Comparison of ENCODE assay signal across 19 cellular contexts in genomic region chr18:35137632-35138031, GRCh38.
DNase-seq lines count a peak whose midpoint lies in the region; ATAC-seq lines count a peak whose summit lies in the region.
"Had no signal": no experiment of that assay in that cellular context is flagged by ENCODE, and none has a peak within 500 bp of the region (broad histone marks: within the 10 kb centered on the region; RNA-seq: fewer than 3 reads in every experiment).

No MANE protein-coding gene starts in this region.

- peak overlapping the region; percentile 54 for H3K27ac ChIP-seq in substantia nigra (ENCODE audit: low read depth, low read length, poor library complexity, severe bottlenecking)
- H3K27ac ChIP-seq in GM23248, result no peak overlapping the region

- no peak for DNase-seq in activated T-cell treated with anti-CD3 and anti-CD28 coated beads, Interleukin-2, amount 50 U/mL, for 24 hours
- no peak for DNase-seq in activated T-cell treated with anti-CD3 and anti-CD28 coated beads, Interleukin-2, amount 50 U/mL, for 1 hour
- DNase-seq in central memory CD8-positive, alpha-beta T cell (ENCODE audit: low spot score in 2 of 2), result no peak
- no peak for DNase-seq in naive thymus-derived CD8-positive, alpha-beta T cell
- DNase-seq in substantia nigra (lab: John Stamatoyannopoulos, UW) (no peak), GM23248 (no peak), DMS53 treated with DMSO at 0.1 percent for 48 hours (lab: John Stamatoyannopoulos, UW; ENCODE audit: unreplicated experiment) (no peak)
- DNase-seq: 8988T; Caco-2; GDM1; HCEC 1CT; NCI-H1105 treated with DMSO at 0.1 percent for 48 hours; NCI-H1694; NCI-H2081 treated with DMSO at 0.1 percent for 48 hours; NCI-H446 treated with DMSO at 0.1 percent for 48 hours; NK-92 treated with Interleukin-12 subunit alpha and Interleukin-12 subunit beta, amount 100 ng/mL, for 24 hours had no signal

- H3K36me3 Mint-ChIP-seq in activated T-cell treated with anti-CD3 and anti-CD28 coated beads, Interleukin-2, amount 50 U/mL, for 24 hours (ENCODE audit: low read depth), result peaks cover 90% of the 10 kb centered on the region
- peaks cover 30% of the 10 kb centered on the region for H3K36me3 Mint-ChIP-seq in central memory CD8-positive, alpha-beta T cell (ENCODE audit: insufficient read depth)
- H3K36me3 Mint-ChIP-seq in naive thymus-derived CD8-positive, alpha-beta T cell, result peaks cover 5 to 90% (median 8%) of the 10 kb centered on the region in 3 donors

- peak overlapping the region; percentile 8 for H3K27ac Mint-ChIP-seq in activated T-cell treated with anti-CD3 and anti-CD28 coated beads, Interleukin-2, amount 50 U/mL, for 24 hours
- H3K27ac Mint-ChIP-seq in central memory CD8-positive, alpha-beta T cell (ENCODE audit: low read depth), result peak overlapping the region; percentile 67
- peak overlapping the region in 7 of 10 donors; percentile 4 to 80 (median 66) for H3K27ac Mint-ChIP-seq in naive thymus-derived CD8-positive, alpha-beta T cell
- H3K27ac Mint-ChIP-seq: GM23338 had no signal

- H3K4me3 ChIP-seq in GM23248, result no peak overlapping the region
- H3K4me3 ChIP-seq: GM23338 had no signal

- no peak overlapping the region for H2AFZ ChIP-seq in GM23248
- H2AFZ ChIP-seq: GM23338 had no signal

- H3K27me3 Mint-ChIP-seq in activated T-cell treated with anti-CD3 and anti-CD28 coated beads, Interleukin-2, amount 50 U/mL, for 24 hours, result no peaks in the 10 kb centered on the region
- no peaks in the 10 kb centered on the region for H3K27me3 Mint-ChIP-seq in central memory CD8-positive, alpha-beta T cell
- no peaks in the 10 kb centered on the region for H3K27me3 Mint-ChIP-seq in naive thymus-derived CD8-positive, alpha-beta T cell

- H3K4me2 ChIP-seq in GM23248 (ENCODE audit: unreplicated experiment), result no peak overlapping the region
- H3K4me2 ChIP-seq: GM23338 had no signal

- H3K9ac ChIP-seq in GM23248, result no peak overlapping the region

- in situ Hi-C loops in GM23248 (cut with MboI), result no loop called here

- no peaks in the 10 kb centered on the region for H3K27me3 ChIP-seq in GM23248 (replicated peaks; ENCODE audit: insufficient read depth)

- peaks cover 8% of the 10 kb centered on the region for H3K4me1 Mint-ChIP-seq in activated T-cell treated with anti-CD3 and anti-CD28 coated beads, Interleukin-2, amount 50 U/mL, for 24 hours (ENCODE audit: low read depth)
- peaks cover 9% of the 10 kb centered on the region for H3K4me1 Mint-ChIP-seq in central memory CD8-positive, alpha-beta T cell
- peaks cover 5 to 22% (median 9%) of the 10 kb centered on the region in 4 donors for H3K4me1 Mint-ChIP-seq in naive thymus-derived CD8-positive, alpha-beta T cell

- H3F3A ChIP-seq in GM23248 (ENCODE audit: insufficient read depth), result no peaks in the 10 kb centered on the region

- H4K20me1 ChIP-seq in GM23248 (ENCODE audit: insufficient read depth), result no peaks in the 10 kb centered on the region

- no peaks in the 10 kb centered on the region for H3K36me3 ChIP-seq in GM23248 (ENCODE audit: low read depth)

- POLR2A ChIA-PET in naive thymus-derived CD8-positive, alpha-beta T cell (lab: Charles Lee), result interaction anchor here (1.1 kb wide), 1 partner anchor 111 kb away, joined by 3 read pairs; no protein-coding TSS in a partner anchor

- ATAC-seq in central memory CD8-positive, alpha-beta T cell (replicated peaks; ENCODE audit: extremely low read depth, poor library complexity, severe bottlenecking), result no peak
- ATAC-seq in naive thymus-derived CD8-positive, alpha-beta T cell, result no peak
- ATAC-seq in HG02571 (IDR thresholded peaks at IDR 0.05; ENCODE audit: unreplicated experiment), result no peak
- ATAC-seq: GM23338, Right ventricle myocardium inferior had no signal

- no peak overlapping the region for H3K4me3 Mint-ChIP-seq in activated T-cell treated with anti-CD3 and anti-CD28 coated beads, Interleukin-2, amount 50 U/mL, for 24 hours
- H3K4me3 Mint-ChIP-seq in central memory CD8-positive, alpha-beta T cell, result no peak overlapping the region
- H3K4me3 Mint-ChIP-seq in naive thymus-derived CD8-positive, alpha-beta T cell, result no peak overlapping the region
- H3K4me3 Mint-ChIP-seq: GM23338 had no signal

- H3K9me3 ChIP-seq in GM23248 (ENCODE audit: low read depth), result no peaks in the 10 kb centered on the region
- H3K9me3 ChIP-seq: Caco-2 had no signal

- H3K4me1 ChIP-seq in GM23248 (ENCODE audit: insufficient read depth), result no peaks in the 10 kb centered on the region
- H3K4me1 ChIP-seq: Caco-2 had no signal

- no peaks in the 10 kb centered on the region for H3K9me2 ChIP-seq in GM23248 (ENCODE audit: insufficient read depth)

- no peaks in the 10 kb centered on the region for H3K9me3 Mint-ChIP-seq in activated T-cell treated with anti-CD3 and anti-CD28 coated beads, Interleukin-2, amount 50 U/mL, for 24 hours
- no peaks in the 10 kb centered on the region for H3K9me3 Mint-ChIP-seq in central memory CD8-positive, alpha-beta T cell
- H3K9me3 Mint-ChIP-seq in naive thymus-derived CD8-positive, alpha-beta T cell, result no peaks in the 10 kb centered on the region
- H3K9me3 Mint-ChIP-seq: GM23338 had no signal

- H3K79me2 ChIP-seq in GM23248 (ENCODE audit: insufficient read depth), result no peaks in the 10 kb centered on the region

- WGBS in GM23248 (ENCODE audit: low coverage in 1 of 2, low lambda C conversion rate in 2 of 2, missing lambda C conversion rate in 2 of 2), 2 experiments, result 79 to 82% methylated on average over 10 of the region's 10 CpGs

Comparison
In these comparisons a context has a peak if more than half of its experiments do, and no peak if none do; other contexts are left out.
1. H3K27ac Mint-ChIP-seq: peak in every context shown above with its lines; median percentile 67 in central memory CD8-positive, alpha-beta T cell; 66 in naive thymus-derived CD8-positive, alpha-beta T cell; 8 in activated T-cell treated with anti-CD3 and anti-CD28 coated beads, Interleukin-2, amount 50 U/mL, for 24 hours.